Comparison of ENCODE assay signal across 18 cellular contexts in genomic region chr19:31627824-31628223, GRCh38.
A peak's percentile ranks its signal among the peaks of the same experiment; 100 is the strongest.
DNase-seq lines count a peak whose midpoint lies in the region; ATAC-seq, FAIRE-seq and TF ChIP-seq lines count a peak whose summit lies in the region.
"Had no signal": no experiment of that assay in that cellular context is flagged by ENCODE, and none has a peak within 500 bp of the region (broad histone marks: within the 10 kb centered on the region; RNA-seq: fewer than 3 reads in every experiment).

No MANE protein-coding gene starts in this region.

- H3K4me3 Mint-ChIP-seq in GM23338 (no peak overlapping the region), neural progenitor cell (no peak overlapping the region)
- H3K4me3 Mint-ChIP-seq in CD8-positive, alpha-beta memory T cell: no peak overlapping the region
- H3K4me3 Mint-ChIP-seq: CD4-positive, CD25-positive, alpha-beta regulatory T cell had no signal

- H3K9me3 Mint-ChIP-seq in GM23338 (no peaks in the 10 kb centered on the region), neural progenitor cell (peaks cover 4% of the 10 kb centered on the region)
- H3K9me3 Mint-ChIP-seq in CD8-positive, alpha-beta memory T cell: peaks cover 0 to 3% (median 0%) of the 10 kb centered on the region in 5 donors

- TF ChIP-seq CTCF in GM23338 (conservative IDR thresholded peaks at IDR 0.05; ENCODE audit: low read depth in 2 of 2): no peak
- no peak for TF ChIP-seq CTCF in neural progenitor cell (IDR thresholded peaks at IDR 0.05)
- TF ChIP-seq CTCF in testis (IDR thresholded peaks at IDR 0.05): no peak

- CTCF ChIA-PET in CD8-positive, alpha-beta memory T cell (lab: Charles Lee): no interaction called here

- no peak overlapping the region for H4K12ac ChIP-seq in trophoblast cell (ENCODE audit: low read depth, low read length)

- H2BK5ac ChIP-seq in trophoblast cell (ENCODE audit: low read depth, low read length, poor library complexity): no peak overlapping the region

- H3K9ac ChIP-seq in neural progenitor cell (no peak overlapping the region), trophoblast cell (ENCODE audit: low read length) (no peak overlapping the region)
- H3K9ac ChIP-seq: BLaER1 had no signal

- H3K4me2 ChIP-seq in GM23338 (no peak overlapping the region), neural progenitor cell (peak overlapping the region; percentile 24), trophoblast cell (ENCODE audit: low read length) (no peak overlapping the region)
- H3K4me2 ChIP-seq: BLaER1 had no signal

- peaks cover 20% of the 10 kb centered on the region for H3K4me1 Mint-ChIP-seq in GM23338
- H3K4me1 Mint-ChIP-seq in neural progenitor cell: peaks cover 5% of the 10 kb centered on the region
- no peaks in the 10 kb centered on the region for H3K4me1 Mint-ChIP-seq in CD8-positive, alpha-beta memory T cell
- H3K4me1 Mint-ChIP-seq: CD4-positive, CD25-positive, alpha-beta regulatory T cell had no signal

- H3K27me3 ChIP-seq in GM23338 (ENCODE audit: insufficient read depth) (no peaks in the 10 kb centered on the region), neural progenitor cell (no peaks in the 10 kb centered on the region), trophoblast cell (ENCODE audit: insufficient read depth, low read length) (no peaks in the 10 kb centered on the region), testis (no peaks in the 10 kb centered on the region)
- no peaks in the 10 kb centered on the region for H3K27me3 ChIP-seq in CD8-positive, alpha-beta memory T cell (ENCODE audit: insufficient read depth, low read length, poor library complexity, severe bottlenecking)
- H3K27me3 ChIP-seq: BLaER1 had no signal

- no peak overlapping the region for H4K8ac ChIP-seq in trophoblast cell (ENCODE audit: low read depth, low read length)

- peaks cover 11% of the 10 kb centered on the region; the same call in 1 of the 2 replicates for H3K9me2 ChIP-seq in GM23338 (ENCODE audit: insufficient read depth)

- H3K23ac ChIP-seq in trophoblast cell (ENCODE audit: low read length): no peak overlapping the region

- no peak overlapping the region for H2BK12ac ChIP-seq in trophoblast cell (ENCODE audit: low read length)

- H3K36me3 Mint-ChIP-seq in GM23338 (ENCODE audit: low read depth): no peaks in the 10 kb centered on the region
- no peaks in the 10 kb centered on the region for H3K36me3 Mint-ChIP-seq in neural progenitor cell
- H3K36me3 Mint-ChIP-seq in CD8-positive, alpha-beta memory T cell: no peaks in the 10 kb centered on the region
- H3K36me3 Mint-ChIP-seq: CD4-positive, CD25-positive, alpha-beta regulatory T cell had no signal

- no CpG with 5 or more reads among the region's 13 CpGs for WGBS in trophoblast cell (ENCODE audit: extremely low coverage, insufficient coverage, insufficient read length)
- WGBS in testis, 2 donors: 57 to 58% methylated on average over 8 to 13 of the region's 13 CpGs

- H3K27ac ChIP-seq in GM23338 (ENCODE audit: low read depth) (no peak overlapping the region), neural progenitor cell (no peak overlapping the region), trophoblast cell (ENCODE audit: low read depth, low read length) (no peak overlapping the region), testis (no peak overlapping the region)
- no peak overlapping the region for H3K27ac ChIP-seq in CD8-positive, alpha-beta memory T cell (ENCODE audit: low read depth, low read length)
- H3K27ac ChIP-seq: BLaER1 had no signal

- TF ChIP-seq POLR2A in testis (IDR thresholded peaks at IDR 0.05): no peak

- no peak overlapping the region for H3K4me3 ChIP-seq in GM23338
- H3K4me3 ChIP-seq in neural progenitor cell: no peak overlapping the region
- no peak overlapping the region for H3K4me3 ChIP-seq in CD8-positive, alpha-beta memory T cell (ENCODE audit: low read length)
- no peak overlapping the region for H3K4me3 ChIP-seq in trophoblast cell (ENCODE audit: low read depth, low read length)
- H3K4me3 ChIP-seq in testis: no peak overlapping the region
- H3K4me3 ChIP-seq: BLaER1, GM12878 had no signal

- H3K36me3 ChIP-seq in GM23338 (ENCODE audit: insufficient read depth) (no peaks in the 10 kb centered on the region), neural progenitor cell (no peaks in the 10 kb centered on the region), trophoblast cell (ENCODE audit: control insufficient read depth in 1 of 2, insufficient read depth in 2 of 2, low read length in 2 of 2) (no peaks in the 10 kb centered on the region), testis (ENCODE audit: low read depth, missing control alignments) (no peaks in the 10 kb centered on the region)
- H3K36me3 ChIP-seq in CD8-positive, alpha-beta memory T cell (ENCODE audit: insufficient read depth, low read length): no peaks in the 10 kb centered on the region
- H3K36me3 ChIP-seq: BLaER1 had no signal

- H3K79me2 ChIP-seq in GM23338 (replicated peaks; ENCODE audit: insufficient read depth) (no peaks in the 10 kb centered on the region), neural progenitor cell (ENCODE audit: low read depth) (no peaks in the 10 kb centered on the region), trophoblast cell (ENCODE audit: control insufficient read depth, insufficient read depth, low read length, poor library complexity) (no peaks in the 10 kb centered on the region)

- no peak overlapping the region for H3K14ac ChIP-seq in trophoblast cell (ENCODE audit: low read length)

- POLR2A ChIA-PET in CD8-positive, alpha-beta memory T cell (lab: Charles Lee): no interaction called here

- H3K79me1 ChIP-seq in trophoblast cell (ENCODE audit: low read length): no peaks in the 10 kb centered on the region

- no peak overlapping the region for H4K91ac ChIP-seq in trophoblast cell (ENCODE audit: low read depth, low read length)

- H4K20me1 ChIP-seq in GM23338 (replicated peaks; ENCODE audit: insufficient read depth) (no peaks in the 10 kb centered on the region), neural progenitor cell (ENCODE audit: low read depth) (no peaks in the 10 kb centered on the region)
- H4K20me1 ChIP-seq: BLaER1 had no signal

- FAIRE-seq in endometrium (lab: Jason Lieb, UNC): peak; percentile 35
- FAIRE-seq: GM12878, GM18507, H54 had no signal

- H3K4ac ChIP-seq in trophoblast cell (ENCODE audit: low read depth, low read length): no peak overlapping the region

- H3K27me3 Mint-ChIP-seq in GM23338 (ENCODE audit: insufficient read depth, low read depth, poor library complexity) (peaks cover 2% of the 10 kb centered on the region), neural progenitor cell (ENCODE audit: insufficient read depth, low read depth) (peaks cover 5% of the 10 kb centered on the region)
- H3K27me3 Mint-ChIP-seq in CD8-positive, alpha-beta memory T cell: peaks cover 5 to 11% of the 10 kb centered on the region in 2 donors
- H3K27me3 Mint-ChIP-seq: CD4-positive, CD25-positive, alpha-beta regulatory T cell had no signal

- ATAC-seq in GM23338: no peak
- ATAC-seq: GM12878, HCT116 had no signal

- no peaks in the 10 kb centered on the region for H3K9me3 ChIP-seq in neural progenitor cell (ENCODE audit: low read depth)
- no peaks in the 10 kb centered on the region for H3K9me3 ChIP-seq in CD8-positive, alpha-beta memory T cell (ENCODE audit: low read length)
- H3K9me3 ChIP-seq in trophoblast cell (ENCODE audit: insufficient read depth, low read depth, low read length): peaks cover under 1% of the 10 kb centered on the region
- H3K9me3 ChIP-seq in testis: no peaks in the 10 kb centered on the region
- H3K9me3 ChIP-seq: BLaER1 had no signal

- peaks cover 4% of the 10 kb centered on the region for H3K4me1 ChIP-seq in GM23338 (ENCODE audit: insufficient read depth)
- peaks cover 15% of the 10 kb centered on the region for H3K4me1 ChIP-seq in neural progenitor cell
- H3K4me1 ChIP-seq in CD8-positive, alpha-beta memory T cell (ENCODE audit: insufficient read depth, low read length): no peaks in the 10 kb centered on the region
- no peaks in the 10 kb centered on the region for H3K4me1 ChIP-seq in trophoblast cell (ENCODE audit: control insufficient read depth in 1 of 2, insufficient read depth in 2 of 2, low read length in 2 of 2)
- H3K4me1 ChIP-seq in testis: no peaks in the 10 kb centered on the region
- H3K4me1 ChIP-seq: BLaER1 had no signal

- H3K27ac Mint-ChIP-seq in GM23338: no peak overlapping the region
- no peak overlapping the region for H3K27ac Mint-ChIP-seq in neural progenitor cell
- no peak overlapping the region for H3K27ac Mint-ChIP-seq in CD8-positive, alpha-beta memory T cell
- H3K27ac Mint-ChIP-seq: CD4-positive, CD25-positive, alpha-beta regulatory T cell had no signal

- H2AFZ ChIP-seq in GM23338 (0 out of 2 replicates have a peak overlapping the region, but pooled peaks have one; percentile 32), neural progenitor cell (replicated peaks) (peak overlapping the region; percentile 71), trophoblast cell (ENCODE audit: insufficient read depth, low read length, poor library complexity) (no peak overlapping the region)

- H3F3A ChIP-seq in GM23338 (replicated peaks; ENCODE audit: low read depth): no peaks in the 10 kb centered on the region
- peaks cover 5% of the 10 kb centered on the region for H3F3A ChIP-seq in neural progenitor cell (ENCODE audit: low read depth)

- H2BK120ac ChIP-seq in trophoblast cell (ENCODE audit: insufficient read depth, low read length, poor library complexity): no peak overlapping the region

- DNase-seq in GM23338 (ENCODE audit: low spot score): no peak
- DNase-seq in left kidney (ENCODE audit: low read depth, low spot score): peak; percentile 52
- DNase-seq in neural progenitor cell (ENCODE audit: low spot score): peak; percentile 31
- no peak for DNase-seq in CD8-positive, alpha-beta memory T cell
- no peak for DNase-seq in C1 segment of cervical spinal cord (lab: John Stamatoyannopoulos, UW)
- DNase-seq in trophoblast cell: no peak
- DNase-seq in testis: no peak
- DNase-seq: 8988T; AML-193; Calu3; CD4-positive, CD25-positive, alpha-beta regulatory T cell; DMS 273 treated with DMSO at 0.1 percent for 48 hours had no signal

- H3K18ac ChIP-seq in trophoblast cell (ENCODE audit: low read length): no peak overlapping the region

- intact Hi-C loops in testis (cut with DNase I; ENCODE audit: low total_unique reads): no loop called here

- H2AK5ac ChIP-seq in trophoblast cell (ENCODE audit: low read length): no peak overlapping the region

TF ChIP-seq in GM23338, 12 proteins besides CTCF, POLR2A, EP300 and RAD21 (continues in another document):
- TF ChIP-seq JUNB (IDR thresholded peaks at IDR 0.05; ENCODE audit: unreplicated experiment) (no peak), EZH2 (IDR thresholded peaks at IDR 0.05; ENCODE audit: low read depth, unreplicated experiment) (no peak)

Comparison
In these comparisons a context has a peak if more than half of its experiments do, and no peak if none do; other contexts are left out.
1. DNase-seq: peak in left kidney (single experiment) and neural progenitor cell (single experiment); none in GM23338 (single experiment), CD8-positive, alpha-beta memory T cell (0 of 5), C1 segment of cervical spinal cord (0 of 14), trophoblast cell (0 of 2) and testis (single experiment).